11 cellular contexts compared by ENCODE assay signal in genomic region chr2:224457408-224458096, GRCh38. TPM values are rescaled to one million over a fixed set of nuclear protein-coding genes. Genes with fewer than 3 reads are reported as not detected.
"Had no signal": no experiment of that assay in that cellular context is flagged by ENCODE, and none has a peak within 500 bp of the region (broad histone marks: within the 10 kb centered on the region; RNA-seq: fewer than 3 reads in every experiment).

No MANE protein-coding gene starts in this region.

- H3K4me3 Mint-ChIP-seq: H9, HFFc6, IgD-negative memory B cell had no signal

- H2AFZ ChIP-seq: GM23248 had no signal

- H3K27me3 Mint-ChIP-seq: IgD-negative memory B cell had no signal

- FAIRE-seq: H1, H54 had no signal

- H3K4me1 Mint-ChIP-seq: IgD-negative memory B cell had no signal

- H3K27ac Mint-ChIP-seq: H9, HFFc6 had no signal

- H3K4me3 ChIP-seq: GM23248 had no signal

- H3K36me3 Mint-ChIP-seq: IgD-negative memory B cell had no signal

- DNase-seq: GM23248, H9, HCEC 1CT, HFFc6, Kasumi-1, KG1 had no signal

- H3K9ac ChIP-seq: GM23248 had no signal

- H3K27ac ChIP-seq: GM23248, HL-60 had no signal

RNA-seq across cellular contexts. Expression of gene FAM124B, which starts 55.6 kb away (rescaled TPM):
- total RNA-seq: GM23248, HT1080 had no signal
- polyA plus RNA-seq: GM23248, IgD-negative memory B cell had no signal
